Comparison of ENCODE assay signal across 1 cellular context in genomic region chr12:26937443-26937862, GRCh38.
A peak's percentile ranks its signal among the peaks of the same experiment; 100 is the strongest.
TF ChIP-seq lines count a peak whose summit lies in the region.

No MANE protein-coding gene starts in this region.

TF ChIP-seq in K562, 482 proteins besides CTCF, POLR2A, EP300 and RAD21 (continued from another document and continues in another):
- TF ChIP-seq RNF2 (IDR thresholded peaks at IDR 0.05) (0 out of 2 replicates have a peak, but pooled peaks have one; percentile 3), BRD4 (IDR thresholded peaks at IDR 0.05) (no peak), SIRT6 (IDR thresholded peaks at IDR 0.05; ENCODE audit: low read depth, low read length) (no peak), HDAC8 (tag; IDR thresholded peaks at IDR 0.05) (no peak), L3MBTL2 (IDR thresholded peaks at IDR 0.05) (peak; percentile 30; the same call in 1 of the 2 replicates), FOXA1 (IDR thresholded peaks at IDR 0.05; ENCODE audit: borderline replicate concordance) (no peak), ZNF232 (CRISPR knock-in tag; IDR thresholded peaks at IDR 0.05) (no peak), ASH1L (IDR thresholded peaks at IDR 0.05; ENCODE audit: borderline replicate concordance, low read depth, partially characterized antibody) (no peak), ZNF143 (CRISPR knock-in tag; IDR thresholded peaks at IDR 0.05) (no peak), ZNF436 (CRISPR knock-in tag; IDR thresholded peaks at IDR 0.05) (no peak), ZBED1 (IDR thresholded peaks at IDR 0.05) (no peak), RBFOX2 (IDR thresholded peaks at IDR 0.05; ENCODE audit: low read depth, low read length) (no peak), POLR2AphosphoS5 (IDR thresholded peaks at IDR 0.05; ENCODE audit: control insufficient read depth, insufficient read depth, low read depth, low read length) (no peak), KLF1 (tag; IDR thresholded peaks at IDR 0.05) (no peak), MTA3 (IDR thresholded peaks at IDR 0.05; ENCODE audit: borderline replicate concordance) (no peak; the same call in 1 of the 2 replicates), DNMT1 (IDR thresholded peaks at IDR 0.05) (no peak), THRB (CRISPR knock-in tag; conservative IDR thresholded peaks at IDR 0.05) (0 out of 2 replicates have a peak, but pooled peaks have one; percentile 9), CHD4 (IDR thresholded peaks at IDR 0.05; ENCODE audit: insufficient read depth, insufficient replicate concordance, low read depth, low read length, poor library complexity, severe bottlenecking) (no peak), E2F3 (CRISPR knock-in tag; IDR thresholded peaks at IDR 0.05) (0 out of 2 replicates have a peak, but pooled peaks have one; percentile 13), TBL1XR1 (IDR thresholded peaks at IDR 0.05; ENCODE audit: low read length in 2 of 2) (no peak), XRCC5 (IDR thresholded peaks at IDR 0.05; ENCODE audit: low read depth, low read length) (0 out of 2 replicates have a peak, but pooled peaks have one; percentile 20), ZBTB26 (CRISPR knock-in tag; IDR thresholded peaks at IDR 0.05) (0 out of 2 replicates have a peak, but pooled peaks have one; percentile 13), TBP (optimal IDR thresholded peaks at IDR 0.05; ENCODE audit: low read depth, low read length) (no peak), SPI1 (IDR thresholded peaks at IDR 0.05; ENCODE audit: borderline replicate concordance, low read depth, low read length) (no peak), ZC3H4 (CRISPR knock-in tag; IDR thresholded peaks at IDR 0.05; ENCODE audit: borderline replicate concordance) (no peak), RBM14 (IDR thresholded peaks at IDR 0.05; ENCODE audit: borderline replicate concordance, insufficient read depth, low read depth, low read length) (no peak), RUNX1 (IDR thresholded peaks at IDR 0.05; ENCODE audit: low read depth) (no peak), ZFP1 (CRISPR knock-in tag; IDR thresholded peaks at IDR 0.05) (no peak), ZFP91 (CRISPR knock-in tag; IDR thresholded peaks at IDR 0.05) (no peak), ZNF274 (IDR thresholded peaks at IDR 0.05; ENCODE audit: borderline replicate concordance, low read depth, low read length) (no peak), MGA (IDR thresholded peaks at IDR 0.05) (0 out of 2 replicates have a peak, but pooled peaks have one; percentile 44), PREB (CRISPR knock-in tag; IDR thresholded peaks at IDR 0.05) (no peak), SP1 (CRISPR knock-in tag; IDR thresholded peaks at IDR 0.05) (no peak), ZBTB11 (CRISPR knock-in tag; IDR thresholded peaks at IDR 0.05) (0 out of 6 replicates have a peak, but pooled peaks of 1 of the 3 experiments have one; percentile 17), SMC3 (conservative IDR thresholded peaks at IDR 0.05; ENCODE audit: insufficient read depth, low read depth, low read length) (no peak), CHCHD3 (CRISPR knock-in tag; IDR thresholded peaks at IDR 0.05) (0 out of 2 replicates have a peak, but pooled peaks have one; percentile 50), SRSF3 (IDR thresholded peaks at IDR 0.05; ENCODE audit: insufficient read depth, low read length) (no peak), PKNOX1 (IDR thresholded peaks at IDR 0.05) (no peak; the same call in 1 of the 2 replicates), CBFA2T3 (IDR thresholded peaks at IDR 0.05) (no peak)
